25 cellular contexts compared by ENCODE assay signal in genomic region chr13:108734676-108735075, GRCh38.
DNase-seq lines count a peak whose midpoint lies in the region; ATAC-seq, FAIRE-seq and TF ChIP-seq lines count a peak whose summit lies in the region.
"Had no signal": no experiment of that assay in that cellular context is flagged by ENCODE, and none has a peak within 500 bp of the region (broad histone marks: within the 10 kb centered on the region; RNA-seq: fewer than 3 reads in every experiment).

No MANE protein-coding gene starts in this region.

- H3K9me3 ChIP-seq in A549, result no peaks in the 10 kb centered on the region

- peaks cover 2% of the 10 kb centered on the region; the same call in 1 of the 3 replicates for H3K4me1 Mint-ChIP-seq in GM23338
- no peaks in the 10 kb centered on the region for H3K4me1 Mint-ChIP-seq in activated T-helper 2 cell treated with anti-CD3 and anti-CD28 coated beads, Interferon-gamma antibody, Interleukin-2, Interleukin-4, amounts not matched to agents 10 μg/mL and 5 μg/mL and 100 μg/mL, durations not matched to agents 14 hours and 24 hours and 36 hours (ENCODE audit: low read depth)
- H3K4me1 Mint-ChIP-seq: activated CD4-positive, alpha-beta T cell treated with anti-CD3 and anti-CD28 coated beads for 36 hours; immature natural killer cell; neural crest cell had no signal

- CTCF ChIA-PET in A549 (lab: Yijun Ruan, JAX), result no interaction called here

- FAIRE-seq in A549 (lab: Jason Lieb, UNC), result no peak
- FAIRE-seq: GM12892, TTC549, urothelium cell line had no signal

- no peaks in the 10 kb centered on the region for H3K79me2 ChIP-seq in GM23338 (replicated peaks; ENCODE audit: insufficient read depth)

- TF ChIP-seq CTCF in A549 (IDR thresholded peaks at IDR 0.05), result no peak
- 0 out of 4 replicates have a peak, but pooled peaks of 1 of the 2 experiments have one; percentile 2 for TF ChIP-seq CTCF in GM23338 (conservative IDR thresholded peaks at IDR 0.05; ENCODE audit: low read depth in 2 of 2)
- no peak for TF ChIP-seq CTCF in foreskin keratinocyte (conservative IDR thresholded peaks at IDR 0.05)

- H3K27ac ChIP-seq in A549 (no peak overlapping the region), GM23338 (ENCODE audit: low read depth) (no peak overlapping the region), foreskin keratinocyte (no peak overlapping the region)
- H3K27ac ChIP-seq: HL-60 had no signal

- H4K20me1 ChIP-seq in GM23338 (replicated peaks; ENCODE audit: insufficient read depth), result no peaks in the 10 kb centered on the region

- peaks cover 3% of the 10 kb centered on the region; the same call in 2 of the 3 replicates for H3K36me3 Mint-ChIP-seq in GM23338 (ENCODE audit: low read depth)
- no peaks in the 10 kb centered on the region for H3K36me3 Mint-ChIP-seq in activated T-helper 2 cell treated with anti-CD3 and anti-CD28 coated beads, Interferon-gamma antibody, Interleukin-2, Interleukin-4, amounts not matched to agents 10 μg/mL and 5 μg/mL and 100 μg/mL, durations not matched to agents 14 hours and 24 hours and 36 hours (ENCODE audit: low read depth)
- H3K36me3 Mint-ChIP-seq: immature natural killer cell had no signal

- no peaks in the 10 kb centered on the region for H3F3A ChIP-seq in GM23338 (replicated peaks; ENCODE audit: low read depth)

- WGBS in A549 (ENCODE audit: missing lambda C conversion rate), result 41% methylated on average over 4 of the region's 4 CpGs

- H3K9me3 Mint-ChIP-seq in GM23338, result peaks cover 19% of the 10 kb centered on the region
- no peaks in the 10 kb centered on the region for H3K9me3 Mint-ChIP-seq in activated T-helper 2 cell treated with anti-CD3 and anti-CD28 coated beads, Interferon-gamma antibody, Interleukin-2, Interleukin-4, amounts not matched to agents 10 μg/mL and 5 μg/mL and 100 μg/mL, durations not matched to agents 14 hours and 24 hours and 36 hours

- H3K4me2 ChIP-seq in A549 (no peak overlapping the region), GM23338 (no peak overlapping the region)

- TF ChIP-seq RAD21 in A549 (conservative IDR thresholded peaks at IDR 0.05 in 1 of 2, IDR thresholded peaks at IDR 0.05 in 1 of 2), result no peak

- peak; percentile 1 to 61 for DNase-seq in A549 (ENCODE audit: low read depth in 1 of 2, low spot score in 1 of 2)
- DNase-seq in GM23338 (ENCODE audit: low spot score), result peak; percentile 73
- DNase-seq in RKO (ENCODE audit: low spot score), result peak; percentile 2
- DNase-seq in iPS-NIHi11 (ENCODE audit: low spot score), result peak; percentile 22
- no peak for DNase-seq in activated T-helper 2 cell treated with anti-CD3 and anti-CD28 coated beads, Interferon-gamma antibody, Interleukin-2, Interleukin-4, amounts not matched to agents 10 μg/mL and 5 μg/mL and 100 μg/mL, durations not matched to agents 14 hours and 24 hours and 36 hours (ENCODE audit: low spot score)
- no peak for DNase-seq in foreskin keratinocyte
- DNase-seq in KG1 (lab: John Stamatoyannopoulos, UW), result no peak
- no peak for DNase-seq in left lobe of liver (ENCODE audit: low spot score)
- DNase-seq: activated CD4-positive, alpha-beta T cell treated with anti-CD3 and anti-CD28 coated beads for 36 hours; activated naive CD4-positive, alpha-beta T cell treated with anti-CD3 and anti-CD28 coated beads, Interleukin-2, amount 50 U/mL, for 16 hours; activated T-cell treated with anti-CD3 and anti-CD28 coated beads, Interleukin-2, amount 50 U/mL, for 48 hours; CD4-positive, alpha-beta T cell; immature natural killer cell; IMR-90; NCI-H1417 treated with DMSO at 0.1 percent for 48 hours; NCI-H69; substantia nigra had no signal

- peaks cover 4% of the 10 kb centered on the region for H3K27me3 Mint-ChIP-seq in GM23338 (ENCODE audit: insufficient read depth, low read depth, poor library complexity)
- no peaks in the 10 kb centered on the region for H3K27me3 Mint-ChIP-seq in activated T-helper 2 cell treated with anti-CD3 and anti-CD28 coated beads, Interferon-gamma antibody, Interleukin-2, Interleukin-4, amounts not matched to agents 10 μg/mL and 5 μg/mL and 100 μg/mL, durations not matched to agents 14 hours and 24 hours and 36 hours (ENCODE audit: low read depth)
- H3K27me3 Mint-ChIP-seq: activated CD4-positive, alpha-beta T cell treated with anti-CD3 and anti-CD28 coated beads for 36 hours; CD4-positive, alpha-beta T cell; dendritic cell treated with granulocyte-macrophage colony-stimulating factor and Interleukin-4, amounts not matched to agents 40 ng/mL and 50 ng/mL, for 4 days; progenitor cell of endocrine pancreas had no signal

- H3K27me3 ChIP-seq in GM23338 (ENCODE audit: insufficient read depth) (no peaks in the 10 kb centered on the region), foreskin keratinocyte (no peaks in the 10 kb centered on the region)

- H3K27ac Mint-ChIP-seq in GM23338, result peak overlapping the region; percentile 17; the same call in 1 of the 2 replicates
- H3K27ac Mint-ChIP-seq in activated T-helper 2 cell treated with anti-CD3 and anti-CD28 coated beads, Interferon-gamma antibody, Interleukin-2, Interleukin-4, amounts not matched to agents 10 μg/mL and 5 μg/mL and 100 μg/mL, durations not matched to agents 14 hours and 24 hours and 36 hours, result no peak overlapping the region
- H3K27ac Mint-ChIP-seq: activated CD4-positive, alpha-beta T cell treated with anti-CD3 and anti-CD28 coated beads for 36 hours; CD4-positive, alpha-beta T cell; dendritic cell treated with granulocyte-macrophage colony-stimulating factor and Interleukin-4, amounts not matched to agents 40 ng/mL and 50 ng/mL, for 4 days; immature natural killer cell; progenitor cell of endocrine pancreas had no signal

- intact Hi-C loops in activated T-helper 2 cell treated with anti-CD3 and anti-CD28 coated beads, Interferon-gamma antibody, Interleukin-2, Interleukin-4, amounts not matched to agents 10 μg/mL and 5 μg/mL and 100 μg/mL, durations not matched to agents 14 hours and 24 hours and 36 hours (cut with micrococcal nuclease), result no loop called here

- H3K4me3 ChIP-seq in A549, result no peak overlapping the region
- H3K4me3 ChIP-seq in GM23338, result no peak overlapping the region

- ATAC-seq in A549, result peak; percentile 50 to 85; a peak in 5 of 6 replicates
- ATAC-seq in GM23338, result peak; percentile 88
- ATAC-seq in foreskin keratinocyte, result no peak
- ATAC-seq in left lobe of liver, result no peak
- ATAC-seq: activated CD4-positive, alpha-beta T cell treated with anti-CD3 and anti-CD28 coated beads for 36 hours; Right ventricle myocardium inferior had no signal

- no peak overlapping the region for H2AFZ ChIP-seq in GM23338

- H3K9me2 ChIP-seq in GM23338 (ENCODE audit: insufficient read depth), result no peaks in the 10 kb centered on the region; the same call in 1 of the 2 replicates

- TF ChIP-seq POLR2A in A549 (IDR thresholded peaks at IDR 0.05; ENCODE audit: low read length), result no peak

- POLR2A ChIA-PET in A549 (lab: Yijun Ruan, JAX), result no interaction called here

- no peaks in the 10 kb centered on the region for H3K36me3 ChIP-seq in GM23338 (ENCODE audit: insufficient read depth)

- no peak for TF ChIP-seq EP300 in A549 (IDR thresholded peaks at IDR 0.05)

- H3K4me1 ChIP-seq in A549, result no peaks in the 10 kb centered on the region
- H3K4me1 ChIP-seq in GM23338 (ENCODE audit: insufficient read depth), result no peaks in the 10 kb centered on the region
- H3K4me1 ChIP-seq in foreskin keratinocyte, result no peaks in the 10 kb centered on the region

- H3K4me3 Mint-ChIP-seq in GM23338, result no peak overlapping the region
- no peak overlapping the region for H3K4me3 Mint-ChIP-seq in activated T-helper 2 cell treated with anti-CD3 and anti-CD28 coated beads, Interferon-gamma antibody, Interleukin-2, Interleukin-4, amounts not matched to agents 10 μg/mL and 5 μg/mL and 100 μg/mL, durations not matched to agents 14 hours and 24 hours and 36 hours (ENCODE audit: low read depth)
- H3K4me3 Mint-ChIP-seq: activated CD4-positive, alpha-beta T cell treated with anti-CD3 and anti-CD28 coated beads for 36 hours; CD4-positive, alpha-beta T cell; dendritic cell treated with granulocyte-macrophage colony-stimulating factor and Interleukin-4, amounts not matched to agents 40 ng/mL and 50 ng/mL, for 4 days; immature natural killer cell; neural crest cell had no signal

TF ChIP-seq in A549, 52 proteins besides CTCF, POLR2A, EP300 and RAD21 (continues in another document):
- TF ChIP-seq FOSB (CRISPR knock-in tag; IDR thresholded peaks at IDR 0.05) (no peak), EHMT2 (IDR thresholded peaks at IDR 0.05; ENCODE audit: low read depth) (no peak), RFX5 (IDR thresholded peaks at IDR 0.05) (no peak), RNF2 (IDR thresholded peaks at IDR 0.05; ENCODE audit: borderline replicate concordance, low read depth) (no peak), JUNB (IDR thresholded peaks at IDR 0.05) (no peak), SREBF2 (IDR thresholded peaks at IDR 0.05) (no peak), ZSCAN20 (CRISPR knock-in tag; IDR thresholded peaks at IDR 0.05) (no peak)

TF ChIP-seq in GM23338, 12 proteins besides CTCF, POLR2A, EP300 and RAD21 (continues in another document):
- TF ChIP-seq NANOG (IDR thresholded peaks at IDR 0.05; ENCODE audit: borderline replicate concordance) (no peak), EZH2 (IDR thresholded peaks at IDR 0.05; ENCODE audit: low read depth, unreplicated experiment) (no peak), STAT1 (IDR thresholded peaks at IDR 0.05; ENCODE audit: unreplicated experiment) (no peak), JUNB (IDR thresholded peaks at IDR 0.05; ENCODE audit: unreplicated experiment) (no peak)
- TF ChIP-seq, protein P1, sequence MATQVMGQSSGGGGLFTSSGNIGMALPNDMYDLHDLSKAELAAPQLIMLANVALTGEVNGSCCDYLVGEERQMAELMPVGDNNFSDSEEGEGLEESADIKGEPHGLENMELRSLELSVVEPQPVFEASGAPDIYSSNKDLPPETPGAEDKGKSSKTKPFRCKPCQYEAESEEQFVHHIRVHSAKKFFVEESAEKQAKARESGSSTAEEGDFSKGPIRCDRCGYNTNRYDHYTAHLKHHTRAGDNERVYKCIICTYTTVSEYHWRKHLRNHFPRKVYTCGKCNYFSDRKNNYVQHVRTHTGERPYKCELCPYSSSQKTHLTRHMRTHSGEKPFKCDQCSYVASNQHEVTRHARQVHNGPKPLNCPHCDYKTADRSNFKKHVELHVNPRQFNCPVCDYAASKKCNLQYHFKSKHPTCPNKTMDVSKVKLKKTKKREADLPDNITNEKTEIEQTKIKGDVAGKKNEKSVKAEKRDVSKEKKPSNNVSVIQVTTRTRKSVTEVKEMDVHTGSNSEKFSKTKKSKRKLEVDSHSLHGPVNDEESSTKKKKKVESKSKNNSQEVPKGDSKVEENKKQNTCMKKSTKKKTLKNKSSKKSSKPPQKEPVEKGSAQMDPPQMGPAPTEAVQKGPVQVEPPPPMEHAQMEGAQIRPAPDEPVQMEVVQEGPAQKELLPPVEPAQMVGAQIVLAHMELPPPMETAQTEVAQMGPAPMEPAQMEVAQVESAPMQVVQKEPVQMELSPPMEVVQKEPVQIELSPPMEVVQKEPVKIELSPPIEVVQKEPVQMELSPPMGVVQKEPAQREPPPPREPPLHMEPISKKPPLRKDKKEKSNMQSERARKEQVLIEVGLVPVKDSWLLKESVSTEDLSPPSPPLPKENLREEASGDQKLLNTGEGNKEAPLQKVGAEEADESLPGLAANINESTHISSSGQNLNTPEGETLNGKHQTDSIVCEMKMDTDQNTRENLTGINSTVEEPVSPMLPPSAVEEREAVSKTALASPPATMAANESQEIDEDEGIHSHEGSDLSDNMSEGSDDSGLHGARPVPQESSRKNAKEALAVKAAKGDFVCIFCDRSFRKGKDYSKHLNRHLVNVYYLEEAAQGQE (IDR thresholded peaks at IDR 0.05; ENCODE audit: unreplicated experiment), result no peak

Comparison
In these comparisons a context has a peak if more than half of its experiments do, and no peak if none do; other contexts are left out.
1. ATAC-seq: peak in A549 (2 of 2) and GM23338 (single experiment); none in foreskin keratinocyte (single experiment) and left lobe of liver (single experiment).
2. DNase-seq: peak in A549 (2 of 2), GM23338 (single experiment), RKO (single experiment) and iPS-NIHi11 (single experiment); none in activated T-helper 2 cell treated with anti-CD3 and anti-CD28 coated beads, Interferon-gamma antibody, Interleukin-2, Interleukin-4, amounts not matched to agents 10 μg/mL and 5 μg/mL and 100 μg/mL, durations not matched to agents 14 hours and 24 hours and 36 hours (single experiment), foreskin keratinocyte (0 of 2), KG1 (single experiment) and left lobe of liver (single experiment).